ENCODE assay signal across 10 cellular contexts in genomic region chr1:41537788-41538351, GRCh38. TPM values are rescaled to one million over a fixed set of nuclear protein-coding genes. Genes with fewer than 3 reads are reported as not detected.
DNase-seq lines count a peak whose midpoint lies in the region; ATAC-seq, FAIRE-seq and TF ChIP-seq lines count a peak whose summit lies in the region.
"Had no signal": no experiment of that assay in that cellular context is flagged by ENCODE, and none has a peak within 500 bp of the region (broad histone marks: within the 10 kb centered on the region; RNA-seq: fewer than 3 reads in every experiment).

No MANE protein-coding gene starts in this region.

- no peak for TF ChIP-seq CTCF in heart left ventricle (IDR thresholded peaks at IDR 0.05)
- TF ChIP-seq CTCF in type B pancreatic cell (conservative IDR thresholded peaks at IDR 0.05) = no peak
- TF ChIP-seq CTCF in WERI-Rb-1 (IDR thresholded peaks at IDR 0.05; ENCODE audit: low read depth, low read length) = no peak

- H3K27ac ChIP-seq in heart left ventricle (peak overlapping the region in 11 of 12 donors; percentile 9 to 90 (median 59)), WERI-Rb-1 (no peak overlapping the region)

- DNase-seq in NCI-H2171 treated with DMSO at 0.1 percent for 48 hours (lab: John Stamatoyannopoulos, UW) (peak; percentile 7), NCI-H2171 (lab: John Stamatoyannopoulos, UW) (no peak), RCC 7860 (ENCODE audit: low spot score) (peak; percentile 26), heart left ventricle (peak in 4 of 5 donors; percentile 67 to 90 (median 75)), stromal cell of bone marrow (ENCODE audit: low read depth) (peak; percentile 81), type B pancreatic cell (ENCODE audit: extremely low spot score, unreplicated experiment) (no peak), WERI-Rb-1 (no peak)

- 32 to 39% (median 33%) methylated on average over 8 to 10 of the region's 10 CpGs for WGBS in heart left ventricle, 4 donors

- H3K4me1 Mint-ChIP-seq in type B pancreatic cell (ENCODE audit: unreplicated experiment) = peaks cover 10% of the 10 kb centered on the region

- H3K4me3 ChIP-seq in heart left ventricle (no peak overlapping the region), WERI-Rb-1 (ENCODE audit: low read depth, low read length) (no peak overlapping the region)
- H3K4me3 ChIP-seq: dorsolateral prefrontal cortex had no signal

- ATAC-seq in heart left ventricle (peak; percentile 71 to 83 (median 72)), GM19351 (IDR thresholded peaks at IDR 0.05; ENCODE audit: unreplicated experiment) (no peak)

- no peaks in the 10 kb centered on the region for H3K27me3 ChIP-seq in heart left ventricle
- H3K27me3 ChIP-seq in WERI-Rb-1 (ENCODE audit: insufficient read depth, low read depth, severe bottlenecking) = no peaks in the 10 kb centered on the region
- H3K27me3 ChIP-seq: dorsolateral prefrontal cortex had no signal

- no peaks in the 10 kb centered on the region for H3K36me3 Mint-ChIP-seq in type B pancreatic cell

- peaks cover 0 to 4% (median 0%) of the 10 kb centered on the region in 9 donors for H3K36me3 ChIP-seq in heart left ventricle
- H3K36me3 ChIP-seq in WERI-Rb-1 = no peaks in the 10 kb centered on the region

- TF ChIP-seq POLR2A in heart left ventricle (IDR thresholded peaks at IDR 0.05) = no peak

- H3K27me3 Mint-ChIP-seq in type B pancreatic cell = peaks cover 30% of the 10 kb centered on the region

- no peak overlapping the region for H3K27ac Mint-ChIP-seq in type B pancreatic cell

- FAIRE-seq in RCC 7860 (lab: Jason Lieb, UNC) = no peak
- FAIRE-seq: A204.1 had no signal

- no peaks in the 10 kb centered on the region for H3K9me3 Mint-ChIP-seq in type B pancreatic cell

- intact Hi-C loops in heart left ventricle (cut with DNase I) = no loop called here

- no peaks in the 10 kb centered on the region for H3K9me3 ChIP-seq in heart left ventricle
- no peaks in the 10 kb centered on the region for H3K9me3 ChIP-seq in WERI-Rb-1 (ENCODE audit: severe bottlenecking)

- no peak overlapping the region for H3K4me3 Mint-ChIP-seq in type B pancreatic cell

- peaks cover 5 to 51% (median 28%) of the 10 kb centered on the region in 12 donors for H3K4me1 ChIP-seq in heart left ventricle

RNA-seq across cellular contexts. Expression of gene EDN2, which starts 53.4 kb away (rescaled TPM):
- total RNA-seq in heart left ventricle = 1 to 10 TPM in 3 of 9 donors, under 1 TPM in 2, not detected in 4; 0.37 to 3.5 (median 1.9) TPM
- polyA plus RNA-seq in heart left ventricle = 1 to 10 TPM in 1 of 2 donors, under 1 TPM in 1; 0.23 to 2.6 TPM
- 0.24 and 1.0 TPM in 2 replicates for total RNA-seq in type B pancreatic cell (ENCODE audit: low replicate concordance)

Comparison
In these comparisons a context has a peak if more than half of its experiments do, and no peak if none do; other contexts are left out.
1. DNase-seq: peak in NCI-H2171 treated with DMSO at 0.1 percent for 48 hours (single experiment), RCC 7860 (single experiment), heart left ventricle (4 of 5) and stromal cell of bone marrow (single experiment); none in NCI-H2171 (single experiment), type B pancreatic cell (single experiment) and WERI-Rb-1 (single experiment).